ENCODE assay signal across 18 cellular contexts in genomic region chr5:96036301-96036700, GRCh38.
A peak's percentile ranks its signal among the peaks of the same experiment; 100 is the strongest.
DNase-seq lines count a peak whose midpoint lies in the region; ATAC-seq, FAIRE-seq and TF ChIP-seq lines count a peak whose summit lies in the region.
"Had no signal": no experiment of that assay in that cellular context is flagged by ENCODE, and none has a peak within 500 bp of the region (broad histone marks: within the 10 kb centered on the region; RNA-seq: fewer than 3 reads in every experiment).

No MANE protein-coding gene starts in this region.

- in situ Hi-C loops in mammary epithelial cell (cut with MboI; ENCODE audit: low sequenced_read_pairs in 2 of 2) (no loop called here), GM23248 (cut with MboI) (no loop called here)

- dilution Hi-C loops in mammary epithelial cell (cut with HindIII; ENCODE audit: low sequenced_read_pairs): no loop called here

- intact Hi-C loops in mammary epithelial cell (cut with micrococcal nuclease) (no loop called here), pancreas (cut with DNase I) (no loop called here)

- CTCF ChIA-PET in mammary epithelial cell (lab: Charles Lee; ENCODE audit: low non-redundant PET): no interaction called here

- ATAC-seq in pancreas: peak; percentile 13 to 70 (median 42)
- ATAC-seq in upper lobe of left lung (ENCODE audit: low FRiP score in 2 of 2): no peak
- ATAC-seq: GM12878 had no signal

- TF ChIP-seq CTCF in mammary epithelial cell (conservative IDR thresholded peaks at IDR 0.05 in 1 of 2, IDR thresholded peaks at IDR 0.05 in 1 of 2; ENCODE audit: extremely low read depth in 1 of 2, insufficient read depth in 1 of 2, low read depth in 1 of 2, low read length in 2 of 2) (no peak), pancreas (IDR thresholded peaks at IDR 0.05) (no peak), upper lobe of left lung (IDR thresholded peaks at IDR 0.05) (no peak)

- no peak for TF ChIP-seq POLR2A in H54 (IDR thresholded peaks at IDR 0.05; ENCODE audit: low read depth, low read length)
- TF ChIP-seq POLR2A in upper lobe of left lung (IDR thresholded peaks at IDR 0.05): no peak

- H3K9me3 ChIP-seq in mammary epithelial cell (replicated peaks; ENCODE audit: insufficient read depth, low read length) (no peaks in the 10 kb centered on the region), pancreas (no peaks in the 10 kb centered on the region), GM23248 (ENCODE audit: low read depth) (no peaks in the 10 kb centered on the region), upper lobe of left lung (no peaks in the 10 kb centered on the region)

- H3K27ac ChIP-seq in mammary epithelial cell (ENCODE audit: insufficient read depth, low read depth, low read length) (peak overlapping the region; percentile 51), pancreas (peak overlapping the region in 3 of 4 donors; percentile 56 to 71 (median 70)), GM23248 (no peak overlapping the region; the same call in 1 of the 2 replicates), upper lobe of left lung (no peak overlapping the region)

- no TSS peak for BruUV-seq in mammary epithelial cell (replicated peaks; lab: Mats Ljungman, UMichigan)

- H3F3A ChIP-seq in GM23248 (ENCODE audit: insufficient read depth): peaks cover 41% of the 10 kb centered on the region

- 100% methylated on average over 1 of the region's 1 CpG for WGBS in mammary epithelial cell (ENCODE audit: low coverage, missing lambda C conversion rate)
- 13 to 30% methylated on average over 1 of the region's 1 CpG for WGBS in pancreas, 2 donors
- 98 to 100% methylated on average over 1 of the region's 1 CpG for WGBS in GM23248 (ENCODE audit: low coverage in 1 of 2, low lambda C conversion rate in 2 of 2, missing lambda C conversion rate in 2 of 2), 2 experiments
- WGBS in upper lobe of left lung, 2 donors: 76 to 79% methylated on average over 1 of the region's 1 CpG

- H3K36me3 ChIP-seq in mammary epithelial cell (ENCODE audit: insufficient read depth, low read length) (no peaks in the 10 kb centered on the region), pancreas (no peaks in the 10 kb centered on the region), GM23248 (ENCODE audit: low read depth) (no peaks in the 10 kb centered on the region), upper lobe of left lung (no peaks in the 10 kb centered on the region)

- H3K79me2 ChIP-seq in mammary epithelial cell (ENCODE audit: insufficient read depth, low read length) (no peaks in the 10 kb centered on the region), GM23248 (ENCODE audit: insufficient read depth) (no peaks in the 10 kb centered on the region)

- H3K4me3 ChIP-seq in mammary epithelial cell (replicated peaks in 1 of 3; ENCODE audit: insufficient read depth in 1 of 3, low read depth in 2 of 3, low read length in 3 of 3): no peak overlapping the region
- no peak overlapping the region for H3K4me3 ChIP-seq in pancreas
- H3K4me3 ChIP-seq in GM23248: no peak overlapping the region
- no peak overlapping the region for H3K4me3 ChIP-seq in upper lobe of left lung
- H3K4me3 ChIP-seq: GM12878 had no signal

- H3K4me2 ChIP-seq in mammary epithelial cell (ENCODE audit: insufficient read depth, low read depth, low read length) (no peak overlapping the region), GM23248 (ENCODE audit: unreplicated experiment) (no peak overlapping the region)

- H3K9ac ChIP-seq in mammary epithelial cell (ENCODE audit: insufficient read depth, low read length): no peak overlapping the region
- H3K9ac ChIP-seq in GM23248: no peak overlapping the region

- no peaks in the 10 kb centered on the region for H3K9me2 ChIP-seq in GM23248 (ENCODE audit: insufficient read depth)

- DNase-seq in H54 (ENCODE audit: insufficient read length, low spot score) (no peak), NCI-H2196 (lab: John Stamatoyannopoulos, UW; ENCODE audit: unreplicated experiment) (peak; percentile 1), mammary epithelial cell (no peak), pancreas (no peak), GM23248 (no peak), GM19240 (ENCODE audit: insufficient read length, low spot score) (no peak), upper lobe of left lung (no peak), NOMO-1 treated with DMSO at 0.1 percent for 48 hours (lab: John Stamatoyannopoulos, UW; ENCODE audit: unreplicated experiment) (no peak)
- DNase-seq: Calu3; CD4-positive, alpha-beta memory T cell; DMS79; GOT3; NCI-H1105; NCI-H1694 treated with DMSO at 0.1 percent for 48 hours; NCI-H82; SIG-M5 had no signal

- H3K4me1 ChIP-seq in mammary epithelial cell (ENCODE audit: insufficient read depth, low read length) (peaks cover 28% of the 10 kb centered on the region), pancreas (peaks cover 4 to 19% (median 10%) of the 10 kb centered on the region in 3 donors), GM23248 (ENCODE audit: insufficient read depth) (peaks cover 27% of the 10 kb centered on the region), upper lobe of left lung (no peaks in the 10 kb centered on the region)

- TF ChIP-seq EP300 in upper lobe of left lung (IDR thresholded peaks at IDR 0.05): no peak

- H3K27me3 ChIP-seq in mammary epithelial cell (ENCODE audit: insufficient read depth, low read length): no peaks in the 10 kb centered on the region
- no peaks in the 10 kb centered on the region for H3K27me3 ChIP-seq in pancreas
- no peaks in the 10 kb centered on the region for H3K27me3 ChIP-seq in GM23248 (replicated peaks; ENCODE audit: insufficient read depth)
- no peaks in the 10 kb centered on the region for H3K27me3 ChIP-seq in upper lobe of left lung

- FAIRE-seq in H54 (lab: Jason Lieb, UNC) (peak; percentile 23), pancreas (lab: Jason Lieb, UNC) (no peak)
- FAIRE-seq: G401.6, GM12878 had no signal

- H4K20me1 ChIP-seq in mammary epithelial cell (ENCODE audit: insufficient read depth, low read length) (no peaks in the 10 kb centered on the region), GM23248 (ENCODE audit: insufficient read depth) (no peaks in the 10 kb centered on the region)

- H2AFZ ChIP-seq in mammary epithelial cell (ENCODE audit: low read depth, low read length) (no peak overlapping the region), GM23248 (no peak overlapping the region)

Comparison
In these comparisons a context has a peak if more than half of its experiments do, and no peak if none do; other contexts are left out.
1. H3K27ac ChIP-seq: peak in mammary epithelial cell (single experiment) and pancreas (3 of 4); none in GM23248 (single experiment) and upper lobe of left lung (0 of 4).
2. ATAC-seq: peak in pancreas (4 of 4); none in upper lobe of left lung (0 of 2).